Comparison of ENCODE assay signal across 1 cellular context in genomic region chr6:152457949-152458624, GRCh38.
TF ChIP-seq lines count a peak whose summit lies in the region.

No MANE protein-coding gene starts in this region.

TF ChIP-seq in HepG2, 621 proteins besides CTCF, POLR2A, EP300 and RAD21 (continued from another document and continues in another):
- TF ChIP-seq ZNF644 (CRISPR knock-in tag; IDR thresholded peaks at IDR 0.05; ENCODE audit: low read depth) = peak; percentile 69; the same call in 1 of the 2 replicates
- TF ChIP-seq HMG20A (CRISPR knock-in tag; IDR thresholded peaks at IDR 0.05; ENCODE audit: borderline replicate concordance) = peak; percentile 75; the same call in 1 of the 2 replicates
- no peak for TF ChIP-seq SOX13 (IDR thresholded peaks at IDR 0.05)
- peak in 1 of 2 experiments; percentile 25; a peak in 1 of 4 replicates for TF ChIP-seq SOX13 (CRISPR knock-in tag; conservative IDR thresholded peaks at IDR 0.05 in 1 of 2, IDR thresholded peaks at IDR 0.05 in 1 of 2)
- TF ChIP-seq SIN3B (IDR thresholded peaks at IDR 0.05; ENCODE audit: low read length) = no peak
- no peak for TF ChIP-seq ATF5 (CRISPR knock-in tag; IDR thresholded peaks at IDR 0.05; ENCODE audit: low read depth)
- no peak for TF ChIP-seq TFDP2 (CRISPR knock-in tag; IDR thresholded peaks at IDR 0.05)
- TF ChIP-seq TAF1 (CRISPR knock-in tag; IDR thresholded peaks at IDR 0.05) = no peak
- TF ChIP-seq SOX5 (CRISPR knock-in tag; IDR thresholded peaks at IDR 0.05; ENCODE audit: borderline replicate concordance) = peak; percentile 52; the same call in 1 of the 2 replicates
- no peak for TF ChIP-seq ETV6 (CRISPR knock-in tag; conservative IDR thresholded peaks at IDR 0.05)
- peak; percentile 22; the same call in 1 of the 2 replicates for TF ChIP-seq SALL1 (CRISPR knock-in tag; IDR thresholded peaks at IDR 0.05)
- no peak for TF ChIP-seq MATR3 (CRISPR knock-in tag; IDR thresholded peaks at IDR 0.05)
- no peak for TF ChIP-seq KLF13 (CRISPR knock-in tag; IDR thresholded peaks at IDR 0.05)
- TF ChIP-seq ZNF687 (CRISPR knock-in tag; IDR thresholded peaks at IDR 0.05) = no peak
- TF ChIP-seq HNF4A (CRISPR knock-in tag; IDR thresholded peaks at IDR 0.05) = peak; percentile 42
- TF ChIP-seq PAXIP1 (CRISPR knock-in tag; conservative IDR thresholded peaks at IDR 0.05) = no peak
- TF ChIP-seq FOXK1 (CRISPR knock-in tag; IDR thresholded peaks at IDR 0.05; ENCODE audit: borderline replicate concordance, low read depth) = peak; percentile 30; the same call in 1 of the 2 replicates
- TF ChIP-seq BHLHE40 (IDR thresholded peaks at IDR 0.05; ENCODE audit: low read length) = 0 out of 2 replicates have a peak, but pooled peaks have one; percentile 27
- TF ChIP-seq SOX6 (IDR thresholded peaks at IDR 0.05) = no peak
- peak; percentile 46; the same call in 1 of the 2 replicates for TF ChIP-seq SOX6 (CRISPR knock-in tag; IDR thresholded peaks at IDR 0.05)
- TF ChIP-seq ZNF616 (CRISPR knock-in tag; IDR thresholded peaks at IDR 0.05; ENCODE audit: low read depth) = no peak
- TF ChIP-seq TRAFD1 (CRISPR knock-in tag; IDR thresholded peaks at IDR 0.05; ENCODE audit: borderline replicate concordance) = no peak
- TF ChIP-seq RCOR2 (CRISPR knock-in tag; IDR thresholded peaks at IDR 0.05) = no peak
- TF ChIP-seq ZNF790 (CRISPR knock-in tag; IDR thresholded peaks at IDR 0.05; ENCODE audit: borderline replicate concordance) = no peak
- peak; percentile 80; the same call in 1 of the 2 replicates for TF ChIP-seq MLX (CRISPR knock-in tag; IDR thresholded peaks at IDR 0.05)
- TF ChIP-seq GATAD2A (CRISPR knock-in tag; IDR thresholded peaks at IDR 0.05) = peak; percentile 63
- TF ChIP-seq PBX3 (CRISPR knock-in tag; IDR thresholded peaks at IDR 0.05; ENCODE audit: borderline replicate concordance) = no peak
- no peak for TF ChIP-seq TERF1 (CRISPR knock-in tag; IDR thresholded peaks at IDR 0.05)
- peak in 1 of 2 experiments; percentile 62; a peak in 2 of 4 replicates for TF ChIP-seq ATF4 (CRISPR knock-in tag; IDR thresholded peaks at IDR 0.05)
- 0 out of 2 replicates have a peak, but pooled peaks have one; percentile 37 for TF ChIP-seq FOXA3 (CRISPR knock-in tag; IDR thresholded peaks at IDR 0.05)
- peak; percentile 71; the same call in 1 of the 2 replicates for TF ChIP-seq ARID5B (CRISPR knock-in tag; IDR thresholded peaks at IDR 0.05)
